ENCODE assay signal across 18 cellular contexts in genomic region chr13:33014291-33014690, GRCh38. TPM values are rescaled to one million over a fixed set of nuclear protein-coding genes. Genes with fewer than 3 reads are reported as not detected.
"Had no signal": no experiment of that assay in that cellular context is flagged by ENCODE, and none has a peak within 500 bp of the region (broad histone marks: within the 10 kb centered on the region; RNA-seq: fewer than 3 reads in every experiment).

No MANE protein-coding gene starts in this region.

- DNase-seq: activated CD4-positive, alpha-beta memory T cell treated with anti-CD3 and anti-CD28 coated beads for 36 hours; activated CD4-positive, alpha-beta T cell treated with anti-CD3 and anti-CD28 coated beads for 1 hour; activated CD8-positive, alpha-beta memory T cell treated with anti-CD3 and anti-CD28 coated beads, Interleukin-2, amount 10 ng/mL, durations not matched to agents 7 days and 5 days; activated naive CD4-positive, alpha-beta T cell treated with anti-CD3 and anti-CD28 coated beads, Interleukin-2, amount 10 ng/mL, durations not matched to agents 7 days and 5 days; activated T-cell treated with anti-CD3 and anti-CD28 coated beads, Interleukin-2, amount 50 U/mL, for 1 hour; colonic mucosa; hypothalamus; naive thymus-derived CD8-positive, alpha-beta T cell; sigmoid colon; SK-N-SH; stimulated activated CD4-positive, alpha-beta T cell treated with anti-CD3 and anti-CD28 coated beads, Interleukin-1b, Interleukin-23, amount 100 ng/mL, for 48 hours; stomach; T-cell; T1000 had no signal

- H3K9me3 Mint-ChIP-seq: activated CD4-positive, alpha-beta memory T cell treated with anti-CD3 and anti-CD28 coated beads for 36 hours had no signal

- ATAC-seq: activated CD8-positive, alpha-beta memory T cell treated with anti-CD3 and anti-CD28 coated beads, Interleukin-2, amount 10 ng/mL, durations not matched to agents 7 days and 5 days; naive thymus-derived CD8-positive, alpha-beta T cell; T-cell had no signal

- H3K27ac Mint-ChIP-seq: activated CD4-positive, alpha-beta memory T cell treated with anti-CD3 and anti-CD28 coated beads for 36 hours; activated CD8-positive, alpha-beta memory T cell treated with anti-CD3 and anti-CD28 coated beads, Interleukin-2, amount 10 ng/mL, durations not matched to agents 7 days and 5 days; activated naive CD4-positive, alpha-beta T cell treated with anti-CD3 and anti-CD28 coated beads, Interleukin-2, amount 10 ng/mL, durations not matched to agents 7 days and 5 days; naive thymus-derived CD8-positive, alpha-beta T cell; progenitor cell of endocrine pancreas had no signal

- H3K4me1 ChIP-seq: colonic mucosa had no signal

- H3K9me3 ChIP-seq: colonic mucosa, esophagus muscularis mucosa, sigmoid colon, SK-N-SH, stomach, thoracic aorta had no signal

- H3K27ac ChIP-seq: colonic mucosa, thoracic aorta, VCaP had no signal

- H3K36me3 ChIP-seq: colonic mucosa, esophagus muscularis mucosa, sigmoid colon, stomach, thoracic aorta had no signal

- H3K4me3 Mint-ChIP-seq: activated CD4-positive, alpha-beta memory T cell treated with anti-CD3 and anti-CD28 coated beads for 36 hours; activated CD8-positive, alpha-beta memory T cell treated with anti-CD3 and anti-CD28 coated beads, Interleukin-2, amount 10 ng/mL, durations not matched to agents 7 days and 5 days; activated naive CD4-positive, alpha-beta T cell treated with anti-CD3 and anti-CD28 coated beads, Interleukin-2, amount 10 ng/mL, durations not matched to agents 7 days and 5 days had no signal

- H3K27me3 ChIP-seq: esophagus muscularis mucosa, sigmoid colon had no signal

- H3K4me3 ChIP-seq: colonic mucosa, sigmoid colon, stomach, thoracic aorta had no signal

- H3K36me3 Mint-ChIP-seq: activated CD4-positive, alpha-beta memory T cell treated with anti-CD3 and anti-CD28 coated beads for 36 hours; T-cell had no signal

RNA-seq across cellular contexts. Expression of gene KL, which starts 1.9 kb away (rescaled TPM):
- polyA plus RNA-seq: naive thymus-derived CD8-positive, alpha-beta T cell had no signal
